In the genomic region with DNA sequence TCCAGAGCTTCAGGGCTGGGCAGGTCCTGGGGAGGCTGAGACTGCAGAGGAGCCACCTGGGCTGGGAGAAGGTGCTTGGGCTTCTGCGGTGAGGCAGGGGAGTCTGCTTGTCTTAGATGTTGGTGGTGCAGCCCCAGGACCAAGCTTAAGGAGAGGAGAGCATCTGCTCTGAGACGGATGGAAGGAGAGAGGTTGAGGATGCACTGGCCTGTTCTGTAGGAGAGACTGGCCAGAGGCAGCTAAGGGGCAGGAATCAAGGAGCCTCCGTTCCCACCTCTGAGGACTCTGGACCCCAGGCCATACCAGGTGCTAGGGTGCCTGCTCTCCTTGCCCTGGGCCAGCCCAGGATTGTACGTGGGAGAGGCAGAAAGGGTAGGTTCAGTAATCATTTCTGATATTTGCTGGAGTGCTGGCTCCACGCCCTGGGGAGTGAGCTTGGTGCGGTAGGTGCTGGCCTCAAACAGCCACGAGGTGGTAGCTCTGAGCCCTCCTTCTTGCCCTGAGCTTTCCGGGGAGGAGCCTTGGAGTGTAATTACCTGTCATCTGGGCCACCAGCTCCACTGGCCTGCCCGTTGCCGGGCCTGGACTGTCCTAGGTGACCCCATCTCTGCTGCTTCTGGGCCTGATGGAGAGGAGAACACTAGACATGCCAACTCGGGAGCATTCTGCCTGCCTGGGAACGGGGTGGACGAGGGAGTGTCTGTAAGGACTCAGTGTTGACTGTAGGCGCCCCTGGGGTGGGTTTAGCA, we compare ENCODE assay signal across 12 cellular contexts. TPM values are rescaled to one million over a fixed set of nuclear protein-coding genes. Genes with fewer than 3 reads are reported as not detected.
A peak's percentile ranks its signal among the peaks of the same experiment; 100 is the strongest.
DNase-seq lines count a peak whose midpoint lies in the region; ATAC-seq, FAIRE-seq and TF ChIP-seq lines count a peak whose summit lies in the region.
"Had no signal": no experiment of that assay in that cellular context is flagged by ENCODE, and none has a peak within 500 bp of the region (broad histone marks: within the 10 kb centered on the region; RNA-seq: fewer than 3 reads in every experiment).

No MANE protein-coding gene starts in this region.

- H3K9ac ChIP-seq in PC-3 (ENCODE audit: low read length): no peak overlapping the region

- H3F3A ChIP-seq in PC-3 (ENCODE audit: low read length, unreplicated experiment): no peaks in the 10 kb centered on the region

- peak; percentile 26 for DNase-seq in activated naive CD4-positive, alpha-beta T cell treated with anti-CD3 and anti-CD28 coated beads for 36 hours
- DNase-seq in activated naive CD4-positive, alpha-beta T cell treated with anti-CD3 and anti-CD28 coated beads, Interleukin-2, amount 10 ng/mL, durations not matched to agents 7 days and 5 days: no peak
- DNase-seq in PC-3 (peak; percentile 26), hepatocyte (ENCODE audit: low spot score) (peak; percentile 67), thyroid gland (peak; percentile 35 to 42), HTR-8/SVneo (ENCODE audit: insufficient read length, low spot score) (no peak)
- DNase-seq: NCI-H2107 had no signal

- H3K79me2 ChIP-seq in PC-3 (ENCODE audit: low read length) (no peaks in the 10 kb centered on the region), hepatocyte (no peaks in the 10 kb centered on the region)

- no peaks in the 10 kb centered on the region for H3K4me1 Mint-ChIP-seq in activated naive CD4-positive, alpha-beta T cell treated with anti-CD3 and anti-CD28 coated beads for 36 hours (ENCODE audit: low read depth)
- no peaks in the 10 kb centered on the region for H3K4me1 Mint-ChIP-seq in activated naive CD4-positive, alpha-beta T cell treated with anti-CD3 and anti-CD28 coated beads, Interleukin-2, amount 10 ng/mL, durations not matched to agents 7 days and 5 days

- TF ChIP-seq POLR2A in thyroid gland (IDR thresholded peaks at IDR 0.05): no peak

- H3K4me3 Mint-ChIP-seq in activated naive CD4-positive, alpha-beta T cell treated with anti-CD3 and anti-CD28 coated beads for 36 hours: no peak overlapping the region
- H3K4me3 Mint-ChIP-seq in activated naive CD4-positive, alpha-beta T cell treated with anti-CD3 and anti-CD28 coated beads, Interleukin-2, amount 10 ng/mL, durations not matched to agents 7 days and 5 days: no peak overlapping the region

- 71% methylated on average over 14 of the region's 14 CpGs for WGBS in hepatocyte (ENCODE audit: low lambda C conversion rate, missing lambda C conversion rate)
- WGBS in thyroid gland, 2 donors: 82 to 88% methylated on average over 6 to 11 of the region's 14 CpGs

- H3K9me3 Mint-ChIP-seq in activated naive CD4-positive, alpha-beta T cell treated with anti-CD3 and anti-CD28 coated beads for 36 hours: no peaks in the 10 kb centered on the region
- H3K9me3 Mint-ChIP-seq in activated naive CD4-positive, alpha-beta T cell treated with anti-CD3 and anti-CD28 coated beads, Interleukin-2, amount 10 ng/mL, durations not matched to agents 7 days and 5 days: no peaks in the 10 kb centered on the region

- FAIRE-seq in HTR-8/SVneo (lab: Jason Lieb, UNC): no peak

- CTCF ChIA-PET in activated naive CD4-positive, alpha-beta T cell treated with anti-CD3 and anti-CD28 coated beads for 36 hours (lab: Charles Lee): interaction anchor here (0.5 to 2.1 kb wide), 6 partner anchors 9 to 612 kb away, joined by 3 to 5 read pairs (median 4); no protein-coding TSS in a partner anchor
- CTCF ChIA-PET in activated naive CD4-positive, alpha-beta T cell treated with anti-CD3 and anti-CD28 coated beads, Interleukin-2, amount 10 ng/mL, durations not matched to agents 7 days and 5 days (lab: Charles Lee): interaction anchor here (0.5 to 1.5 kb wide), 5 partner anchors 10 to 117 kb away, joined by 3 to 5 read pairs (median 3); no protein-coding TSS in a partner anchor
- CTCF ChIA-PET in PC-3 (lab: Charles Lee): interaction anchor here (0.7 kb wide), 1 partner anchor 48 kb away, joined by 3 read pairs; no protein-coding TSS in a partner anchor

- H3K27me3 ChIP-seq in PC-3 (ENCODE audit: low read length): peaks cover 31% of the 10 kb centered on the region
- H3K27me3 ChIP-seq in hepatocyte: no peaks in the 10 kb centered on the region
- H3K27me3 ChIP-seq in thyroid gland: no peaks in the 10 kb centered on the region
- H3K27me3 ChIP-seq: right atrium auricular region had no signal

- intact Hi-C loops in activated naive CD4-positive, alpha-beta T cell treated with anti-CD3 and anti-CD28 coated beads for 36 hours (cut with micrococcal nuclease): loop anchor here (2.0 kb wide), 1 partner anchor 50 kb away; no protein-coding TSS in a partner anchor
- intact Hi-C loops in PC-3 (cut with micrococcal nuclease) (no loop called here), thyroid gland (cut with DNase I) (no loop called here)

- no peak overlapping the region for H3K27ac Mint-ChIP-seq in activated naive CD4-positive, alpha-beta T cell treated with anti-CD3 and anti-CD28 coated beads for 36 hours
- H3K27ac Mint-ChIP-seq in activated naive CD4-positive, alpha-beta T cell treated with anti-CD3 and anti-CD28 coated beads, Interleukin-2, amount 10 ng/mL, durations not matched to agents 7 days and 5 days: no peak overlapping the region

- H3K9me3 ChIP-seq in PC-3 (ENCODE audit: low read length): no peaks in the 10 kb centered on the region
- no peaks in the 10 kb centered on the region for H3K9me3 ChIP-seq in hepatocyte (ENCODE audit: low read depth)
- no peaks in the 10 kb centered on the region for H3K9me3 ChIP-seq in thyroid gland
- H3K9me3 ChIP-seq: right atrium auricular region had no signal

- no peak overlapping the region for H2AFZ ChIP-seq in PC-3 (ENCODE audit: low read length)
- no peak overlapping the region for H2AFZ ChIP-seq in hepatocyte

- TF ChIP-seq CTCF in PC-3 (conservative IDR thresholded peaks at IDR 0.05; ENCODE audit: low read depth, low read length): peak; percentile 35
- peak; percentile 43 for TF ChIP-seq CTCF in hepatocyte (IDR thresholded peaks at IDR 0.05; ENCODE audit: poor library complexity)
- TF ChIP-seq CTCF in thyroid gland (IDR thresholded peaks at IDR 0.05): peak in 1 of 6 experiments; percentile 5

- no peaks in the 10 kb centered on the region for H4K20me1 ChIP-seq in PC-3 (ENCODE audit: low read length)
- no peaks in the 10 kb centered on the region for H4K20me1 ChIP-seq in hepatocyte (ENCODE audit: insufficient read depth, poor library complexity, severe bottlenecking)

- BruUV-seq in PC-3 (replicated peaks; lab: Mats Ljungman, UMichigan): no TSS peak

- H3K4me2 ChIP-seq in PC-3 (ENCODE audit: low read length): no peak overlapping the region
- no peak overlapping the region for H3K4me2 ChIP-seq in hepatocyte

- no peak overlapping the region for H3K27ac ChIP-seq in PC-3 (ENCODE audit: low read length)
- no peak overlapping the region for H3K27ac ChIP-seq in hepatocyte
- H3K27ac ChIP-seq in thyroid gland: no peak overlapping the region
- H3K27ac ChIP-seq: C4-2B, right atrium auricular region had no signal

- H3K9me2 ChIP-seq in PC-3 (replicated peaks; ENCODE audit: low read length): no peaks in the 10 kb centered on the region
- no peaks in the 10 kb centered on the region for H3K9me2 ChIP-seq in hepatocyte (replicated peaks; ENCODE audit: insufficient read depth)

- no peaks in the 10 kb centered on the region for H3K36me3 Mint-ChIP-seq in activated naive CD4-positive, alpha-beta T cell treated with anti-CD3 and anti-CD28 coated beads for 36 hours (ENCODE audit: low read depth)
- no peaks in the 10 kb centered on the region for H3K36me3 Mint-ChIP-seq in activated naive CD4-positive, alpha-beta T cell treated with anti-CD3 and anti-CD28 coated beads, Interleukin-2, amount 10 ng/mL, durations not matched to agents 7 days and 5 days

- H3K36me3 ChIP-seq in PC-3 (ENCODE audit: low read depth, low read length) (no peaks in the 10 kb centered on the region), hepatocyte (replicated peaks; ENCODE audit: insufficient read depth, low read depth) (no peaks in the 10 kb centered on the region), thyroid gland (no peaks in the 10 kb centered on the region)
- H3K36me3 ChIP-seq: right atrium auricular region had no signal

- ATAC-seq in PC-3 (peak; percentile 71), HG03196 (IDR thresholded peaks at IDR 0.05; ENCODE audit: unreplicated experiment) (no peak), HG02798 (IDR thresholded peaks at IDR 0.05; ENCODE audit: poor library complexity, unreplicated experiment) (no peak)

- H3K4me3 ChIP-seq in PC-3 (ENCODE audit: low read length) (no peak overlapping the region), hepatocyte (no peak overlapping the region), thyroid gland (replicated peaks in 1 of 3) (no peak overlapping the region)
- H3K4me3 ChIP-seq: right atrium auricular region had no signal

- H3K27me3 Mint-ChIP-seq in activated naive CD4-positive, alpha-beta T cell treated with anti-CD3 and anti-CD28 coated beads for 36 hours (ENCODE audit: low read depth): peaks cover 5% of the 10 kb centered on the region
- H3K27me3 Mint-ChIP-seq in activated naive CD4-positive, alpha-beta T cell treated with anti-CD3 and anti-CD28 coated beads, Interleukin-2, amount 10 ng/mL, durations not matched to agents 7 days and 5 days: peaks cover 39% of the 10 kb centered on the region

- POLR2A ChIA-PET in PC-3 (lab: Charles Lee; ENCODE audit: unreplicated experiment): no interaction called here

- H3K4me1 ChIP-seq in PC-3 (ENCODE audit: insufficient read depth, low read length) (no peaks in the 10 kb centered on the region), hepatocyte (ENCODE audit: insufficient read depth) (no peaks in the 10 kb centered on the region), thyroid gland (peaks cover 1 to 2% of the 10 kb centered on the region in 2 donors)
- H3K4me1 ChIP-seq: right atrium auricular region had no signal

RNA-seq across cellular contexts. Expression of a gene that starts 9.3 kb away (rescaled TPM):
- not detected for total RNA-seq in activated naive CD4-positive, alpha-beta T cell treated with anti-CD3 and anti-CD28 coated beads for 36 hours
- total RNA-seq in PC-3 (2014; rRNA removed): not detected in 2 replicates
- not detected in 2 replicates for total RNA-seq in hepatocyte
- 0.70 TPM in 1 of 2 replicates, not detected in the other for polyA plus RNA-seq in hepatocyte
- under 1 TPM in 2 of 4 donors, not detected in 2; 0.11 to 0.75 TPM for total RNA-seq in thyroid gland
- total RNA-seq: H4, right atrium auricular region had no signal

RNA-seq across cellular contexts. Expression of a gene that starts 20.1 kb away (rescaled TPM):
- under 1 TPM; 0.24 to 0.44 TPM for total RNA-seq in activated naive CD4-positive, alpha-beta T cell treated with anti-CD3 and anti-CD28 coated beads for 36 hours
- total RNA-seq in PC-3 (2014; rRNA removed): not detected in 2 replicates
- 8.4 and 12.8 TPM in 2 replicates for total RNA-seq in hepatocyte
- polyA plus RNA-seq in hepatocyte: 21.8 and 25.3 TPM in 2 replicates
- 10 to 100 TPM in 1 of 4 donors, 1 to 10 TPM in 3; 1.2 to 42.9 (median 4.4) TPM for total RNA-seq in thyroid gland
- total RNA-seq: H4 had no signal

RNA-seq across cellular contexts. Expression of a gene that starts 38.8 kb away (rescaled TPM):
- not detected for total RNA-seq in activated naive CD4-positive, alpha-beta T cell treated with anti-CD3 and anti-CD28 coated beads for 36 hours
- 1.4 and 3.9 TPM in 2 replicates for total RNA-seq in PC-3 (2014; rRNA removed)
- 2.3 and 2.4 TPM in 2 replicates for total RNA-seq in hepatocyte
- 1.6 and 2.0 TPM in 2 replicates for polyA plus RNA-seq in hepatocyte
- 10 to 100 TPM in 2 of 4 donors, 1 to 10 TPM in 1, under 1 TPM in 1; 0.94 to 25.6 (median 6.8) TPM for total RNA-seq in thyroid gland

Comparison
In these comparisons a context has a peak if more than half of its experiments do, and no peak if none do; other contexts are left out.
1. DNase-seq: peak in activated naive CD4-positive, alpha-beta T cell treated with anti-CD3 and anti-CD28 coated beads for 36 hours (single experiment), PC-3 (single experiment), hepatocyte (single experiment) and thyroid gland (2 of 2); none in activated naive CD4-positive, alpha-beta T cell treated with anti-CD3 and anti-CD28 coated beads, Interleukin-2, amount 10 ng/mL, durations not matched to agents 7 days and 5 days (single experiment) and HTR-8/SVneo (single experiment).